Comparison of ENCODE assay signal across 2 cellular contexts in genomic region chr14:23322568-23323517, GRCh38.
TF ChIP-seq lines count a peak whose summit lies in the region.

No MANE protein-coding gene starts in this region.

TF ChIP-seq in SK-N-SH, 30 proteins besides CTCF, POLR2A, EP300 and RAD21:
- TF ChIP-seq JUND (IDR thresholded peaks at IDR 0.05): no peak
- TF ChIP-seq FOXJ3 (CRISPR knock-in tag; IDR thresholded peaks at IDR 0.05): no peak
- no peak for TF ChIP-seq POLR2AphosphoS5 (IDR thresholded peaks at IDR 0.05; ENCODE audit: low read depth, low read length)
- no peak for TF ChIP-seq YY1 (IDR thresholded peaks at IDR 0.05; ENCODE audit: low read depth)
- TF ChIP-seq SMC3 (IDR thresholded peaks at IDR 0.05; ENCODE audit: low read depth, low read length): no peak
- TF ChIP-seq GABPA (IDR thresholded peaks at IDR 0.05; ENCODE audit: low read depth): no peak
- no peak for TF ChIP-seq REST (IDR thresholded peaks at IDR 0.05; ENCODE audit: low read depth, low read length)
- TF ChIP-seq ELF1 (IDR thresholded peaks at IDR 0.05): no peak
- TF ChIP-seq RFX5 (IDR thresholded peaks at IDR 0.05; ENCODE audit: low read length): no peak
- TF ChIP-seq TCF12 (IDR thresholded peaks at IDR 0.05): no peak
- TF ChIP-seq RXRA (IDR thresholded peaks at IDR 0.05; ENCODE audit: borderline replicate concordance, low read depth): no peak
- TF ChIP-seq SIN3A (IDR thresholded peaks at IDR 0.05; ENCODE audit: borderline replicate concordance, low read depth, low read length): no peak
- TF ChIP-seq USF2 (IDR thresholded peaks at IDR 0.05; ENCODE audit: borderline replicate concordance, low read depth, low read length): no peak
- no peak for TF ChIP-seq GATA2 (CRISPR knock-in tag; IDR thresholded peaks at IDR 0.05)
- TF ChIP-seq PBX3 (IDR thresholded peaks at IDR 0.05): no peak
- TF ChIP-seq NRF1 (IDR thresholded peaks at IDR 0.05; ENCODE audit: low read depth, low read length): no peak
- no peak for TF ChIP-seq USF1 (IDR thresholded peaks at IDR 0.05; ENCODE audit: borderline replicate concordance, low read depth)
- TF ChIP-seq MXI1 (IDR thresholded peaks at IDR 0.05; ENCODE audit: low read depth, low read length): no peak

TF ChIP-seq in SK-N-SH treated with all-trans-retinoic acid at 6 μM for 48 hours, 23 proteins besides CTCF, POLR2A, EP300 and RAD21:
- no peak for TF ChIP-seq TSHZ2 (CRISPR knock-in tag; IDR thresholded peaks at IDR 0.05)
- no peak for TF ChIP-seq ISL1 (CRISPR knock-in tag; IDR thresholded peaks at IDR 0.05)
